ENCODE assay signal across 9 cellular contexts in the genomic region with DNA sequence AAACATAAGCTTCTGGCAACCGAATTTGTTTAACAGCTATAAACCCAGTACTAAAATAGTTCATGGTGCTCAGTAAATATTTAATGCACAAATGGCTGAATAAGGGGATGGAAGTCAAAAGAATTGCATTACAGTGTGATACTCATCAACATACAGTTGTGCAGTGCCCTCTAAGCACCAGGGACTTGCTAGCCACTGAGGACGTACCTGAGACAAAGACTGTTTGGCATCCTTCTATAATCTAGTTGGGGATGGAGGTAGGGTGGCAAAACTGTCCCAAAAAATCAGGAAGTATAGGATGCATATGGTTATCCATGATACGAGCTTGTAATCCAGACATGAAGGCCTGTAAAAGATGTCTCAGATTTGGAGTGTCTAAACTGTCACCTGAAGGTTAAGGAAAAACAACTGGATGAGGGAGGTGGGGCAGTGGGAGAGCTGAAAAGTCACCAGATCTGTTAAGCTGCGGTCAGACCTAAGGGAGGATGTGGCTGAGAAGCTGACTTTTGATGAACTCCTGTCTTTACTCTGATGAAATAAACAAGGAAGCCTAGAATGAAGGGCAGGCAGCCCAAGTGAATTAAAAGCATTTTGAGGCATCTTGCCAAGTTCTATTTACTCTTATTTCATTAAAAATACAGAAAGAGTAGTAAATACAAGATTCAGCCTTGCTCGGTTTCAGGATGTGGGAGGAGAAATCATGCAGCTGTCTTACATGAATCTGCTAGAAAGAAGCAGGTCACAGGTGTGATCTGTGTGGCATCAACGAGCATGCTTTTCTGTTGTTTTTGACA. TPM values are rescaled to one million over a fixed set of nuclear protein-coding genes. Genes with fewer than 3 reads are reported as not detected.
DNase-seq lines count a peak whose midpoint lies in the region; ATAC-seq and TF ChIP-seq lines count a peak whose summit lies in the region.
"Had no signal": no experiment of that assay in that cellular context is flagged by ENCODE, and none has a peak within 500 bp of the region (broad histone marks: within the 10 kb centered on the region; RNA-seq: fewer than 3 reads in every experiment).

No MANE protein-coding gene starts in this region.

- no peaks in the 10 kb centered on the region for H3K27me3 Mint-ChIP-seq in naive B cell
- H3K27me3 Mint-ChIP-seq in CD14-positive monocyte (ENCODE audit: low read depth in 3 of 3), result peaks cover 0 to 4% (median 1%) of the 10 kb centered on the region in 3 donors

- H3K4me3 Mint-ChIP-seq in naive B cell, result peak overlapping the region in 5 of 8 donors; percentile 38 to 62 (median 52)
- peak overlapping the region in 1 of 2 donors; percentile 37 for H3K4me3 Mint-ChIP-seq in CD14-positive monocyte

- H3K27ac Mint-ChIP-seq in naive B cell, result peak overlapping the region in 4 of 6 donors; percentile 0 to 61 (median 8)
- no peak overlapping the region for H3K27ac Mint-ChIP-seq in CD14-positive monocyte

- H3K36me3 Mint-ChIP-seq in naive B cell, result no peaks in the 10 kb centered on the region
- peaks cover 15 to 26% of the 10 kb centered on the region in 2 donors for H3K36me3 Mint-ChIP-seq in CD14-positive monocyte

- intact Hi-C loops in CD14-positive monocyte (cut with micrococcal nuclease), result no loop called here

- no peak for TF ChIP-seq CTCF in CD14-positive monocyte (IDR thresholded peaks at IDR 0.05)

- DNase-seq in SKM-1 treated with dmso at 0.1 percent for 144 hours (lab: John Stamatoyannopoulos, UW; ENCODE audit: unreplicated experiment) (peak; percentile 30), naive B cell (no peak), NCI-H1092 treated with DMSO at 0.1 percent for 48 hours (lab: John Stamatoyannopoulos, UW) (no peak), iPS-NIHi11 (ENCODE audit: low spot score) (no peak), HCEC 1CT (no peak), CD14-positive monocyte (ENCODE audit: low spot score) (no peak)

- ATAC-seq in GM19035 (IDR thresholded peaks at IDR 0.05; ENCODE audit: unreplicated experiment) (peak; percentile 60), HG02885 (IDR thresholded peaks at IDR 0.05; ENCODE audit: poor library complexity, unreplicated experiment) (peak; percentile 69), naive B cell (ENCODE audit: low read depth in 2 of 2) (peak; percentile 25 to 48)
- ATAC-seq: K562 had no signal

- H3K4me1 Mint-ChIP-seq in naive B cell, result peaks cover 20 to 23% (median 20%) of the 10 kb centered on the region in 3 donors
- H3K4me1 Mint-ChIP-seq in CD14-positive monocyte, result peaks cover 15% of the 10 kb centered on the region

- H3K9me3 Mint-ChIP-seq in naive B cell (peaks cover 0 to 4% (median 0%) of the 10 kb centered on the region in 7 donors), CD14-positive monocyte (peaks cover 1 to 7% (median 5%) of the 10 kb centered on the region in 7 donors)

RNA-seq across cellular contexts. Expression of a gene that starts 12.0 kb away (rescaled TPM):
- polyA plus RNA-seq in naive B cell (ENCODE audit: low read depth in 6 of 6) (10 to 100 TPM; 12.8 to 33.8 (median 24.7) TPM), CD14-positive monocyte (1 to 10 TPM; 2.3 to 3.0 TPM)

Comparison
In these comparisons a context has a peak if more than half of its experiments do, and no peak if none do; other contexts are left out.
1. H3K27ac Mint-ChIP-seq: peak in naive B cell (4 of 6); none in CD14-positive monocyte (0 of 7).
2. Peak in every context shown above with its lines, with median percentiles within 50 percentile points of each other: ATAC-seq.